ENCODE assay signal across 1 cellular context in genomic region chr16:1527836-1528811, GRCh38.
TF ChIP-seq lines count a peak whose summit lies in the region.

No MANE protein-coding gene starts in this region.

TF ChIP-seq in K562, 482 proteins besides CTCF, POLR2A, EP300 and RAD21 (continued from another document):
- TF ChIP-seq ARID3B (CRISPR knock-in tag; IDR thresholded peaks at IDR 0.05; ENCODE audit: borderline replicate concordance) (no peak), CHAMP1 (IDR thresholded peaks at IDR 0.05) (no peak), POLR2G (IDR thresholded peaks at IDR 0.05; ENCODE audit: low read depth, low read length) (peak; percentile 37), JUNB (CRISPR knock-in tag; conservative IDR thresholded peaks at IDR 0.05) (no peak)
